8 cellular contexts compared by ENCODE assay signal in genomic region chr2:166057363-166058169, GRCh38.
DNase-seq lines count a peak whose midpoint lies in the region; ATAC-seq and TF ChIP-seq lines count a peak whose summit lies in the region.

No MANE protein-coding gene starts in this region.

- H3K36me3 ChIP-seq in RWPE2 (ENCODE audit: low read depth) (no peaks in the 10 kb centered on the region), hepatocyte (replicated peaks; ENCODE audit: insufficient read depth, low read depth) (no peaks in the 10 kb centered on the region), WERI-Rb-1 (no peaks in the 10 kb centered on the region)

- no peaks in the 10 kb centered on the region for H3K9me2 ChIP-seq in hepatocyte (replicated peaks; ENCODE audit: insufficient read depth)

- H3K4me2 ChIP-seq in hepatocyte = no peak overlapping the region

- H3K4me3 ChIP-seq in HFF-Myc (replicated peaks; ENCODE audit: low read depth, low read length) = no peak overlapping the region
- H3K4me3 ChIP-seq in RWPE2 (ENCODE audit: severe bottlenecking) = no peak overlapping the region
- no peak overlapping the region for H3K4me3 ChIP-seq in hepatocyte
- H3K4me3 ChIP-seq in WERI-Rb-1 (ENCODE audit: low read depth, low read length) = no peak overlapping the region

- 32% methylated on average over 4 of the region's 4 CpGs for WGBS in hepatocyte (ENCODE audit: low lambda C conversion rate, missing lambda C conversion rate)

- no peak overlapping the region for H2AFZ ChIP-seq in hepatocyte

- peak; percentile 45; the same call in 1 of the 3 replicates for ATAC-seq in RWPE2 (ENCODE audit: low read depth)
- no peak for ATAC-seq in GM21367 (IDR thresholded peaks at IDR 0.05; ENCODE audit: unreplicated experiment)

- peak; percentile 4 for DNase-seq in AG08396 (ENCODE audit: low spot score)
- peak; percentile 2 for DNase-seq in HFF-Myc (ENCODE audit: extremely low read depth, low read depth)
- no peak for DNase-seq in RWPE2 (ENCODE audit: low spot score)
- peak; percentile 37 for DNase-seq in hepatocyte (ENCODE audit: low spot score)
- no peak for DNase-seq in WERI-Rb-1
- DNase-seq in activated gamma-delta T cell (lab: John Stamatoyannopoulos, UW) = no peak
- DNase-seq in retina = no peak

- H3K79me2 ChIP-seq in hepatocyte = no peaks in the 10 kb centered on the region

- peaks cover 6% of the 10 kb centered on the region for H3K4me1 ChIP-seq in RWPE2 (ENCODE audit: insufficient read depth, poor library complexity, severe bottlenecking)
- no peaks in the 10 kb centered on the region for H3K4me1 ChIP-seq in hepatocyte (ENCODE audit: insufficient read depth)

- H3K9me3 ChIP-seq in RWPE2 (ENCODE audit: severe bottlenecking) = no peaks in the 10 kb centered on the region
- no peaks in the 10 kb centered on the region for H3K9me3 ChIP-seq in hepatocyte (ENCODE audit: low read depth)
- H3K9me3 ChIP-seq in WERI-Rb-1 (ENCODE audit: severe bottlenecking) = no peaks in the 10 kb centered on the region

- peak; percentile 32 for TF ChIP-seq CTCF in HFF-Myc (IDR thresholded peaks at IDR 0.05; ENCODE audit: low read depth, low read length, missing control alignments)
- TF ChIP-seq CTCF in RWPE2 (IDR thresholded peaks at IDR 0.05; ENCODE audit: poor library complexity, severe bottlenecking) = peak; percentile 70
- TF ChIP-seq CTCF in hepatocyte (IDR thresholded peaks at IDR 0.05; ENCODE audit: poor library complexity) = peak; percentile 57
- TF ChIP-seq CTCF in WERI-Rb-1 (IDR thresholded peaks at IDR 0.05; ENCODE audit: low read depth, low read length) = no peak

- no peaks in the 10 kb centered on the region for H4K20me1 ChIP-seq in hepatocyte (ENCODE audit: insufficient read depth, poor library complexity, severe bottlenecking)

- H3K27ac ChIP-seq in RWPE2 (ENCODE audit: poor library complexity, severe bottlenecking) (no peak overlapping the region), hepatocyte (no peak overlapping the region), WERI-Rb-1 (no peak overlapping the region)

- H3K27me3 ChIP-seq in RWPE2 (ENCODE audit: insufficient read depth, poor library complexity, severe bottlenecking) (no peaks in the 10 kb centered on the region), hepatocyte (no peaks in the 10 kb centered on the region), WERI-Rb-1 (ENCODE audit: insufficient read depth, low read depth, severe bottlenecking) (no peaks in the 10 kb centered on the region)

Comparison
In these comparisons a context has a peak if more than half of its experiments do, and no peak if none do; other contexts are left out.
1. DNase-seq: peak in AG08396 (single experiment), HFF-Myc (single experiment) and hepatocyte (single experiment); none in RWPE2 (single experiment), WERI-Rb-1 (single experiment), activated gamma-delta T cell (single experiment) and retina (single experiment).